ENCODE assay signal across 17 cellular contexts in genomic region chr2:16169381-16169960, GRCh38.
DNase-seq lines count a peak whose midpoint lies in the region; ATAC-seq and TF ChIP-seq lines count a peak whose summit lies in the region.
"Had no signal": no experiment of that assay in that cellular context is flagged by ENCODE, and none has a peak within 500 bp of the region (broad histone marks: within the 10 kb centered on the region; RNA-seq: fewer than 3 reads in every experiment).

No MANE protein-coding gene starts in this region.

- H3K4me1 ChIP-seq in BE2C (peaks cover 2% of the 10 kb centered on the region; the same call in 1 of the 2 replicates), NT2/D1 (ENCODE audit: insufficient read depth, insufficient read length) (peaks cover 6% of the 10 kb centered on the region), esophagus muscularis mucosa (no peaks in the 10 kb centered on the region)
- H3K4me1 ChIP-seq: A549 had no signal

- H3K27me3 ChIP-seq in BE2C = no peaks in the 10 kb centered on the region
- H3K27me3 ChIP-seq in NT2/D1 (ENCODE audit: insufficient read depth, insufficient read length) = no peaks in the 10 kb centered on the region
- peaks cover 0 to 23% (median 0%) of the 10 kb centered on the region in 4 donors for H3K27me3 ChIP-seq in esophagus muscularis mucosa
- H3K27me3 ChIP-seq: BLaER1 had no signal

- TF ChIP-seq CTCF in BE2C (IDR thresholded peaks at IDR 0.05; ENCODE audit: low read depth, low read length) = no peak
- no peak for TF ChIP-seq CTCF in esophagus muscularis mucosa (IDR thresholded peaks at IDR 0.05)
- TF ChIP-seq CTCF in type B pancreatic cell (conservative IDR thresholded peaks at IDR 0.05) = no peak
- no peak for TF ChIP-seq CTCF in nephron progenitor cell (IDR thresholded peaks at IDR 0.05)

- H3K27ac Mint-ChIP-seq in type B pancreatic cell (no peak overlapping the region), nephron progenitor cell (no peak overlapping the region)
- no peak overlapping the region for H3K27ac Mint-ChIP-seq in natural killer cell treated with Interleukin-12 subunit alpha and Interleukin-12 subunit beta and Interleukin-15 and Interleukin-18, amount 100 ng/mL, for 72 hours
- H3K27ac Mint-ChIP-seq: CD14-positive monocyte; CD4-positive, alpha-beta memory T cell had no signal

- H3K27me3 Mint-ChIP-seq in type B pancreatic cell (peaks cover 23% of the 10 kb centered on the region), nephron progenitor cell (ENCODE audit: low read depth, poor library complexity) (peaks cover 6% of the 10 kb centered on the region)
- peaks cover 0 to 6% of the 10 kb centered on the region in 2 donors for H3K27me3 Mint-ChIP-seq in natural killer cell treated with Interleukin-12 subunit alpha and Interleukin-12 subunit beta and Interleukin-15 and Interleukin-18, amount 100 ng/mL, for 72 hours
- H3K27me3 Mint-ChIP-seq: CD4-positive, alpha-beta memory T cell had no signal

- peak overlapping the region; percentile 38 for H3K4me3 Mint-ChIP-seq in type B pancreatic cell
- H3K4me3 Mint-ChIP-seq in nephron progenitor cell = no peak overlapping the region
- no peak overlapping the region for H3K4me3 Mint-ChIP-seq in natural killer cell treated with Interleukin-12 subunit alpha and Interleukin-12 subunit beta and Interleukin-15 and Interleukin-18, amount 100 ng/mL, for 72 hours
- H3K4me3 Mint-ChIP-seq: CD14-positive monocyte; CD4-positive, alpha-beta memory T cell had no signal

- H3K27ac ChIP-seq in esophagus muscularis mucosa (replicated peaks in 1 of 4) = no peak overlapping the region
- H3K27ac ChIP-seq: 22Rv1, A549, BLaER1 had no signal

- H3K9ac ChIP-seq in NT2/D1 (ENCODE audit: insufficient read length, low read depth) = peak overlapping the region; percentile 64
- H3K9ac ChIP-seq: BLaER1 had no signal

- H3K36me3 Mint-ChIP-seq in type B pancreatic cell (no peaks in the 10 kb centered on the region), nephron progenitor cell (ENCODE audit: low read depth) (no peaks in the 10 kb centered on the region)
- no peaks in the 10 kb centered on the region for H3K36me3 Mint-ChIP-seq in natural killer cell treated with Interleukin-12 subunit alpha and Interleukin-12 subunit beta and Interleukin-15 and Interleukin-18, amount 100 ng/mL, for 72 hours
- H3K36me3 Mint-ChIP-seq: CD14-positive monocyte; CD4-positive, alpha-beta memory T cell had no signal

- ATAC-seq in natural killer cell treated with Interleukin-12 subunit alpha and Interleukin-12 subunit beta and Interleukin-15 and Interleukin-18, amount 100 ng/mL, for 72 hours = no peak
- ATAC-seq in Right ventricle myocardium superior (ENCODE audit: poor library complexity) = no peak
- ATAC-seq: A549 had no signal

- 82% methylated on average over 8 of the region's 8 CpGs for WGBS in esophagus muscularis mucosa

- TF ChIP-seq POLR2A in esophagus muscularis mucosa (IDR thresholded peaks at IDR 0.05; ENCODE audit: low read depth) = no peak

- DNase-seq in BE2C (peak; percentile 93), NT2/D1 (ENCODE audit: low read depth, low spot score) (no peak), esophagus muscularis mucosa (ENCODE audit: extremely low spot score) (peak; percentile 50), type B pancreatic cell (ENCODE audit: extremely low spot score, unreplicated experiment) (peak; percentile 25), nephron progenitor cell (no peak), Right ventricle myocardium superior (no peak)
- no peak for DNase-seq in natural killer cell treated with Interleukin-12 subunit alpha and Interleukin-12 subunit beta and Interleukin-15 and Interleukin-18, amount 100 ng/mL, for 72 hours (ENCODE audit: low spot score)
- DNase-seq: AML-193; CD4-positive, alpha-beta memory T cell; DMS153; DMS79; GF-D8 had no signal

- H3K9me3 Mint-ChIP-seq in type B pancreatic cell (peaks cover 14% of the 10 kb centered on the region), nephron progenitor cell (peaks cover 3% of the 10 kb centered on the region)
- no peaks in the 10 kb centered on the region for H3K9me3 Mint-ChIP-seq in natural killer cell treated with Interleukin-12 subunit alpha and Interleukin-12 subunit beta and Interleukin-15 and Interleukin-18, amount 100 ng/mL, for 72 hours

- TF ChIP-seq EP300 in esophagus muscularis mucosa (IDR thresholded peaks at IDR 0.05) = no peak

- H3K4me3 ChIP-seq in BE2C (ENCODE audit: low read depth, low read length) = no peak overlapping the region
- peak overlapping the region; percentile 36 for H3K4me3 ChIP-seq in NT2/D1 (ENCODE audit: insufficient read length, low read depth)
- no peak overlapping the region for H3K4me3 ChIP-seq in esophagus muscularis mucosa
- H3K4me3 ChIP-seq: A549, BLaER1, HAP-1 had no signal

- H3K4me1 Mint-ChIP-seq in type B pancreatic cell (ENCODE audit: unreplicated experiment) = peaks cover 27% of the 10 kb centered on the region
- peaks cover 33% of the 10 kb centered on the region for H3K4me1 Mint-ChIP-seq in nephron progenitor cell
- no peaks in the 10 kb centered on the region for H3K4me1 Mint-ChIP-seq in natural killer cell treated with Interleukin-12 subunit alpha and Interleukin-12 subunit beta and Interleukin-15 and Interleukin-18, amount 100 ng/mL, for 72 hours (ENCODE audit: low read depth in 2 of 2)
- H3K4me1 Mint-ChIP-seq: CD14-positive monocyte; CD4-positive, alpha-beta memory T cell had no signal

- intact Hi-C loops in esophagus muscularis mucosa (cut with DNase I) = no loop called here
- intact Hi-C loops in Right ventricle myocardium superior (cut with DNase I) = no loop called here

- H3K9me3 ChIP-seq in BE2C (peaks cover 25% of the 10 kb centered on the region), NT2/D1 (ENCODE audit: insufficient read depth, low read length) (peaks cover 15% of the 10 kb centered on the region), esophagus muscularis mucosa (peaks cover 0 to 3% (median 0%) of the 10 kb centered on the region in 4 donors)
- H3K9me3 ChIP-seq: BLaER1, HAP-1 had no signal

- H3K36me3 ChIP-seq in BE2C (no peaks in the 10 kb centered on the region), NT2/D1 (ENCODE audit: insufficient read depth, insufficient read length, low read length) (no peaks in the 10 kb centered on the region), esophagus muscularis mucosa (no peaks in the 10 kb centered on the region)
- H3K36me3 ChIP-seq: BLaER1, HAP-1 had no signal

Comparison
In these comparisons a context has a peak if more than half of its experiments do, and no peak if none do; other contexts are left out.
1. DNase-seq: peak in BE2C (single experiment), esophagus muscularis mucosa (single experiment) and type B pancreatic cell (single experiment); none in NT2/D1 (single experiment), nephron progenitor cell (single experiment), natural killer cell treated with Interleukin-12 subunit alpha and Interleukin-12 subunit beta and Interleukin-15 and Interleukin-18, amount 100 ng/mL, for 72 hours (single experiment) and Right ventricle myocardium superior (single experiment).